8 cellular contexts compared by ENCODE assay signal in genomic region chrX:40266490-40267333, GRCh38.
A peak's percentile ranks its signal among the peaks of the same experiment; 100 is the strongest.
DNase-seq lines count a peak whose midpoint lies in the region; ATAC-seq and TF ChIP-seq lines count a peak whose summit lies in the region.

No MANE protein-coding gene starts in this region.

- H3K9me3 ChIP-seq in GM23248 (ENCODE audit: low read depth) (no peaks in the 10 kb centered on the region), right lobe of liver (no peaks in the 10 kb centered on the region)

- H3K4me3 ChIP-seq in AG10803 (ENCODE audit: low read length): peak overlapping the region; percentile 59
- peak overlapping the region; percentile 65 for H3K4me3 ChIP-seq in GM23248
- peak overlapping the region; percentile 16 to 75 (median 56) for H3K4me3 ChIP-seq in dorsolateral prefrontal cortex
- peak overlapping the region; percentile 38 to 55 (median 50) for H3K4me3 ChIP-seq in right lobe of liver

- no peaks in the 10 kb centered on the region for H3K9me3 Mint-ChIP-seq in activated CD4-positive, alpha-beta T cell treated with anti-CD3 and anti-CD28 coated beads, Interleukin-2, amount 10 ng/mL, durations not matched to agents 24 days and 14 days

- peaks cover 15% of the 10 kb centered on the region for H3K4me1 ChIP-seq in GM23248 (ENCODE audit: insufficient read depth)
- H3K4me1 ChIP-seq in right lobe of liver: no peaks in the 10 kb centered on the region

- H3K36me3 ChIP-seq in GM23248 (ENCODE audit: low read depth) (no peaks in the 10 kb centered on the region), right lobe of liver (no peaks in the 10 kb centered on the region)

- H3K4me3 Mint-ChIP-seq in activated CD4-positive, alpha-beta T cell treated with anti-CD3 and anti-CD28 coated beads, Interleukin-2, amount 10 ng/mL, durations not matched to agents 24 days and 14 days: peak overlapping the region; percentile 78

- peak overlapping the region; percentile 94 for H2AFZ ChIP-seq in GM23248

- DNase-seq in AG10803 (ENCODE audit: low read depth) (peak; percentile 59), GM23248 (peak; percentile 82), NCI-H2227 treated with DMSO at 0.1 percent for 48 hours (lab: John Stamatoyannopoulos, UW) (peak; percentile 84), dorsolateral prefrontal cortex (peak; percentile 39 to 75 (median 53)), right lobe of liver (peak; percentile 75 to 77 (median 76))
- peak; percentile 85 for DNase-seq in activated CD4-positive, alpha-beta T cell treated with anti-CD3 and anti-CD28 coated beads, Interleukin-2, amount 10 ng/mL, durations not matched to agents 24 days and 14 days
- DNase-seq in stimulated activated CD4-positive, alpha-beta T cell treated with anti-CD3 and anti-CD28 coated beads, Interleukin-4, amount 100 ng/mL, for 4 hours: peak; percentile 37 to 53

- peaks cover 4% of the 10 kb centered on the region for H3K4me1 Mint-ChIP-seq in activated CD4-positive, alpha-beta T cell treated with anti-CD3 and anti-CD28 coated beads, Interleukin-2, amount 10 ng/mL, durations not matched to agents 24 days and 14 days

- peak; percentile 91 to 93 (median 92) for ATAC-seq in right lobe of liver
- no peak for ATAC-seq in HG03159 (IDR thresholded peaks at IDR 0.05; ENCODE audit: unreplicated experiment)

- H3K27ac Mint-ChIP-seq in activated CD4-positive, alpha-beta T cell treated with anti-CD3 and anti-CD28 coated beads, Interleukin-2, amount 10 ng/mL, durations not matched to agents 24 days and 14 days: no peak overlapping the region

- H3K9ac ChIP-seq in GM23248: peak overlapping the region; percentile 60

- peak; percentile 67 for TF ChIP-seq CTCF in AG10803 (conservative IDR thresholded peaks at IDR 0.05; ENCODE audit: low read length)
- peak; percentile 11 to 76 (median 62) for TF ChIP-seq CTCF in dorsolateral prefrontal cortex (IDR thresholded peaks at IDR 0.05 in 54 of 56, conservative IDR thresholded peaks at IDR 0.05 in 2 of 56; ENCODE audit: low read depth in 1 of 56, partially characterized antibody in 56 of 56)
- peak; percentile 62 to 73 (median 64) for TF ChIP-seq CTCF in right lobe of liver (IDR thresholded peaks at IDR 0.05)

- no peaks in the 10 kb centered on the region for H3K79me2 ChIP-seq in GM23248 (ENCODE audit: insufficient read depth)

- H3K27me3 ChIP-seq in GM23248 (replicated peaks; ENCODE audit: insufficient read depth) (no peaks in the 10 kb centered on the region), dorsolateral prefrontal cortex (peaks cover 0 to 74% (median 19%) of the 10 kb centered on the region in 45 donors), right lobe of liver (no peaks in the 10 kb centered on the region)

- H3K9me2 ChIP-seq in GM23248 (ENCODE audit: insufficient read depth): no peaks in the 10 kb centered on the region

- H3K27ac ChIP-seq in GM23248 (no peak overlapping the region), dorsolateral prefrontal cortex (peak overlapping the region in 44 of 59 donors; percentile 9 to 80 (median 54)), right lobe of liver (peak overlapping the region; percentile 30 to 66 (median 65))

- H3K27me3 Mint-ChIP-seq in activated CD4-positive, alpha-beta T cell treated with anti-CD3 and anti-CD28 coated beads, Interleukin-2, amount 10 ng/mL, durations not matched to agents 24 days and 14 days: no peaks in the 10 kb centered on the region

- TF ChIP-seq POLR2A in right lobe of liver (IDR thresholded peaks at IDR 0.05): peak; percentile 23

- 7 to 8% methylated on average over 26 to 34 of the region's 42 CpGs for WGBS in GM23248 (ENCODE audit: low coverage in 1 of 2, low lambda C conversion rate in 2 of 2, missing lambda C conversion rate in 2 of 2), 2 experiments
- WGBS in right lobe of liver (ENCODE audit: insufficient coverage, low coverage, low lambda C conversion rate, missing lambda C conversion rate): 21% methylated on average over 20 of the region's 42 CpGs

- H3K36me3 Mint-ChIP-seq in activated CD4-positive, alpha-beta T cell treated with anti-CD3 and anti-CD28 coated beads, Interleukin-2, amount 10 ng/mL, durations not matched to agents 24 days and 14 days (ENCODE audit: low read depth): no peaks in the 10 kb centered on the region

- H3F3A ChIP-seq in GM23248 (ENCODE audit: insufficient read depth): peaks cover 10% of the 10 kb centered on the region

- no peaks in the 10 kb centered on the region for H4K20me1 ChIP-seq in GM23248 (ENCODE audit: insufficient read depth)

- intact Hi-C loops in activated CD4-positive, alpha-beta T cell treated with anti-CD3 and anti-CD28 coated beads, Interleukin-2, amount 10 ng/mL, durations not matched to agents 24 days and 14 days (cut with micrococcal nuclease): loop anchor here (5.0 to 10.0 kb wide), 2 partner anchors 94 to 162 kb away; no protein-coding TSS in a partner anchor
- intact Hi-C loops in dorsolateral prefrontal cortex (cut with DNase I) (loop anchor here (5.0 to 10.0 kb wide), 10 partner anchors 94 to 542 kb away; no protein-coding TSS in a partner anchor), right lobe of liver (cut with DNase I) (no loop called here)

- in situ Hi-C loops in GM23248 (cut with MboI): loop anchor here (25.0 kb wide), 1 partner anchor 529 kb away; no protein-coding TSS in a partner anchor

- peak overlapping the region; percentile 80 for H3K4me2 ChIP-seq in GM23248 (ENCODE audit: unreplicated experiment)

Comparison
In these comparisons a context has a peak if more than half of its experiments do, and no peak if none do; other contexts are left out.
1. intact Hi-C loops: an anchor here in activated CD4-positive, alpha-beta T cell treated with anti-CD3 and anti-CD28 coated beads, Interleukin-2, amount 10 ng/mL, durations not matched to agents 24 days and 14 days (5.0 to 10.0 kb wide) and dorsolateral prefrontal cortex (5.0 to 10.0 kb wide); none called in right lobe of liver.